1 cellular context compared by ENCODE assay signal in genomic region chr17:32794533-32795246, GRCh38.
TF ChIP-seq lines count a peak whose summit lies in the region.

No MANE protein-coding gene starts in this region.

TF ChIP-seq in H1, 55 proteins besides CTCF, POLR2A, EP300 and RAD21:
- no peak for TF ChIP-seq TAF1 (IDR thresholded peaks at IDR 0.05; ENCODE audit: low read depth, low read length)
- TF ChIP-seq, protein P1, sequence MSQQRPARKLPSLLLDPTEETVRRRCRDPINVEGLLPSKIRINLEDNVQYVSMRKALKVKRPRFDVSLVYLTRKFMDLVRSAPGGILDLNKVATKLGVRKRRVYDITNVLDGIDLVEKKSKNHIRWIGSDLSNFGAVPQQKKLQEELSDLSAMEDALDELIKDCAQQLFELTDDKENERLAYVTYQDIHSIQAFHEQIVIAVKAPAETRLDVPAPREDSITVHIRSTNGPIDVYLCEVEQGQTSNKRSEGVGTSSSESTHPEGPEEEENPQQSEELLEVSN (IDR thresholded peaks at IDR 0.05): peak; percentile 76
- TF ChIP-seq CHD1 (IDR thresholded peaks at IDR 0.05; ENCODE audit: low read depth, low read length): no peak
- no peak for TF ChIP-seq ZNF274 (IDR thresholded peaks at IDR 0.05; ENCODE audit: borderline replicate concordance, extremely low read depth, low read length)
- no peak for TF ChIP-seq CBX8 (IDR thresholded peaks at IDR 0.05; ENCODE audit: borderline replicate concordance, low read depth, low read length)
- TF ChIP-seq MAX (IDR thresholded peaks at IDR 0.05): peak; percentile 29; the same call in 1 of the 2 replicates
